26 cellular contexts compared by ENCODE assay signal in genomic region chr20:15099130-15099529, GRCh38.
"Had no signal": no experiment of that assay in that cellular context is flagged by ENCODE, and none has a peak within 500 bp of the region (broad histone marks: within the 10 kb centered on the region; RNA-seq: fewer than 3 reads in every experiment).

No MANE protein-coding gene starts in this region.

- ATAC-seq: stimulated activated effector memory CD8-positive, alpha-beta T cell treated with anti-CD3 and anti-CD28 coated beads, Interleukin-12 subunit alpha, Interleukin-12 subunit beta, amount 100 ng/mL, for 72 hours; stimulated activated memory B cell treated with anti-CD40 and anti-IgM and Interleukin-4, amounts not matched to agents 10 μg/mL and 1 μg/mL and 100 μg/mL, for 72 hours; stimulated activated naive B cell treated with anti-CD40 and anti-IgM and Interleukin-4, amounts not matched to agents 10 μg/mL and 1 μg/mL and 100 μg/mL, for 72 hours; stimulated activated naive CD8-positive, alpha-beta T cell treated with anti-CD3 and anti-CD28 coated beads, Interleukin-15, amount 100 ng/mL, for 72 hours; stimulated activated naive CD8-positive, alpha-beta T cell treated with anti-CD3 and anti-CD28 coated beads, Interleukin-15, Interleukin-2, amounts not matched to agents 100 U/mL and 50 U/mL, for 24 hours; upper lobe of right lung had no signal

- H3K27me3 ChIP-seq: stomach, suprapubic skin, testis, thyroid gland, tibial artery, tibial nerve, transverse colon, upper lobe of left lung, upper lobe of right lung, uterus, vagina had no signal

- H3K4me3 ChIP-seq: stomach, suprapubic skin, testis, thoracic aorta, thyroid gland, tibial artery, tibial nerve, transverse colon, upper lobe of left lung, upper lobe of right lung, uterus, vagina had no signal

- FAIRE-seq: urothelium cell line had no signal

- H3K4me1 ChIP-seq: stomach, suprapubic skin, testis, thyroid gland, tibial nerve, transverse colon, upper lobe of left lung, upper lobe of right lung, uterus, vagina had no signal

- DNase-seq: stimulated activated CD4-positive, alpha-beta T cell treated with anti-CD3 and anti-CD28 coated beads, Interleukin-2, amount 100 ng/mL, for 48 hours; stimulated activated CD4-positive, alpha-beta T cell treated with anti-CD3 and anti-CD28 coated beads, Interleukin-4, amount 100 ng/mL, for 1 hour; stimulated activated CD4-positive, alpha-beta T cell treated with anti-CD3 and anti-CD28 coated beads, Interleukin-4, amount 100 ng/mL, for 24 hours; stimulated activated CD4-positive, alpha-beta T cell treated with anti-CD3 and anti-CD28 coated beads, Interleukin-4, amount 100 ng/mL, for 4 hours; stimulated activated CD8-positive, alpha-beta memory T cell treated with anti-CD3 and anti-CD28 coated beads, Interleukin-4, amount 100 ng/mL, for 48 hours; stimulated activated naive B cell treated with anti-CD40 and anti-IgM and Interleukin-4, amounts not matched to agents 10 μg/mL and 1 μg/mL and 100 μg/mL, for 72 hours; stimulated activated naive CD4-positive, alpha-beta T cell; stimulated activated naive CD4-positive, alpha-beta T cell treated with Interleukin-2 at 50 U/mL for 16 hours; stimulated activated naive CD8-positive, alpha-beta T cell treated with anti-CD3 and anti-CD28 coated beads, Interleukin-15, amount 100 ng/mL, for 72 hours; stimulated activated naive CD8-positive, alpha-beta T cell treated with anti-CD3 and anti-CD28 coated beads, Interleukin-15, Interleukin-2, amounts not matched to agents 100 U/mL and 50 U/mL, for 24 hours; stomach; substantia nigra; testis; thyroid gland; tibial artery; transverse colon; upper lobe of left lung; upper lobe of right lung; uterus had no signal

- H3K27ac ChIP-seq: stomach, suprapubic skin, testis, thoracic aorta, thyroid gland, tibial artery, tibial nerve, transverse colon, upper lobe of left lung, upper lobe of right lung, uterus, vagina had no signal

- H3K9me3 ChIP-seq: suprapubic skin, testis, thoracic aorta, thyroid gland, tibial artery, transverse colon, upper lobe of right lung, uterus, vagina had no signal

- H3K36me3 ChIP-seq: stomach, suprapubic skin, thoracic aorta, thyroid gland, tibial artery, tibial nerve, transverse colon, upper lobe of left lung, upper lobe of right lung, uterus, vagina had no signal
